Comparison of ENCODE assay signal across 10 cellular contexts in genomic region chr6:1131285-1132079, GRCh38.
A peak's percentile ranks its signal among the peaks of the same experiment; 100 is the strongest.
DNase-seq lines count a peak whose midpoint lies in the region; ATAC-seq, FAIRE-seq and TF ChIP-seq lines count a peak whose summit lies in the region.
"Had no signal": no experiment of that assay in that cellular context is flagged by ENCODE, and none has a peak within 500 bp of the region (broad histone marks: within the 10 kb centered on the region; RNA-seq: fewer than 3 reads in every experiment).

No MANE protein-coding gene starts in this region.

- no peak overlapping the region for H3K27ac Mint-ChIP-seq in natural killer cell

- H3K4me1 ChIP-seq in cardiac muscle cell (ENCODE audit: low read depth) (peaks cover 12% of the 10 kb centered on the region), right atrium auricular region (peaks cover 0 to 7% of the 10 kb centered on the region in 2 donors), liver (ENCODE audit: control insufficient read depth in 4 of 4, insufficient read depth in 4 of 4, low read length in 3 of 4) (peaks cover 0 to 12% (median 9%) of the 10 kb centered on the region in 4 donors)

- 44% methylated on average over 9 of the region's 9 CpGs for WGBS in liver

- H3K36me3 Mint-ChIP-seq in natural killer cell = no peaks in the 10 kb centered on the region

- no peak for TF ChIP-seq CTCF in cardiac muscle cell (IDR thresholded peaks at IDR 0.05; ENCODE audit: low read depth, low read length)
- TF ChIP-seq CTCF in right atrium auricular region (IDR thresholded peaks at IDR 0.05) = no peak
- TF ChIP-seq CTCF in bronchial epithelial cell (IDR thresholded peaks at IDR 0.05; ENCODE audit: insufficient read depth, low read length, severe bottlenecking) = no peak
- TF ChIP-seq CTCF in liver (IDR thresholded peaks at IDR 0.05; ENCODE audit: low read depth, low read length, missing input control) = no peak
- no peak for TF ChIP-seq CTCF in natural killer cell (IDR thresholded peaks at IDR 0.05)

- H3K27me3 ChIP-seq in cardiac muscle cell (no peaks in the 10 kb centered on the region), right atrium auricular region (no peaks in the 10 kb centered on the region), bronchial epithelial cell (ENCODE audit: control insufficient read depth, insufficient read depth, low read length) (no peaks in the 10 kb centered on the region), liver (ENCODE audit: control insufficient read depth in 4 of 4, insufficient read depth in 4 of 4, low read length in 3 of 4) (no peaks in the 10 kb centered on the region)

- H3K36me3 ChIP-seq in cardiac muscle cell = no peaks in the 10 kb centered on the region
- no peaks in the 10 kb centered on the region for H3K36me3 ChIP-seq in right atrium auricular region
- H3K36me3 ChIP-seq in bronchial epithelial cell (ENCODE audit: control insufficient read depth, insufficient read depth, low read length) = no peaks in the 10 kb centered on the region
- H3K36me3 ChIP-seq in liver (ENCODE audit: control insufficient read depth in 4 of 4, insufficient read depth in 3 of 4, low read depth in 1 of 4, low read length in 3 of 4) = no peaks in the 10 kb centered on the region

- H3K9me3 ChIP-seq in cardiac muscle cell (ENCODE audit: low read depth) (no peaks in the 10 kb centered on the region), right atrium auricular region (no peaks in the 10 kb centered on the region), liver (ENCODE audit: control insufficient read depth in 4 of 4, low read length in 3 of 4) (no peaks in the 10 kb centered on the region)

- no peaks in the 10 kb centered on the region for H3K9me3 Mint-ChIP-seq in natural killer cell
- H3K9me3 Mint-ChIP-seq: activated T-cell treated with anti-CD3 and anti-CD28 coated beads, Interleukin-2, amount 50 U/mL, for 4 hours had no signal

- no peak for ATAC-seq in natural killer cell
- no peak for ATAC-seq in GM18498 (IDR thresholded peaks at IDR 0.05; ENCODE audit: unreplicated experiment)

- peak; percentile 2 to 30 for DNase-seq in cardiac muscle cell (ENCODE audit: low read depth in 1 of 2, low spot score in 1 of 2)
- DNase-seq in right atrium auricular region (ENCODE audit: low spot score) = no peak
- peak; percentile 99 for DNase-seq in bronchial epithelial cell (ENCODE audit: low read depth)
- DNase-seq in natural killer cell = no peak
- DNase-seq in DMS153 (lab: John Stamatoyannopoulos, UW) = no peak
- no peak for DNase-seq in DMS79 treated with DMSO at 0.1 percent for 48 hours (lab: John Stamatoyannopoulos, UW)
- DNase-seq: activated T-cell treated with anti-CD3 and anti-CD28 coated beads, Interleukin-2, amount 50 U/mL, for 4 hours; effector CD8-positive, alpha-beta T cell had no signal

- peaks cover 0 to 6% of the 10 kb centered on the region in 2 donors for H3K4me1 Mint-ChIP-seq in natural killer cell

- TF ChIP-seq RAD21 in liver (IDR thresholded peaks at IDR 0.05) = peak in 1 of 2 donors; percentile 34

- H3K27me3 Mint-ChIP-seq in natural killer cell (ENCODE audit: low read depth in 2 of 2) = peaks cover 8 to 15% of the 10 kb centered on the region in 2 donors

- intact Hi-C loops in natural killer cell (cut with micrococcal nuclease) = no loop called here

- H3K27ac ChIP-seq in cardiac muscle cell = no peak overlapping the region
- no peak overlapping the region for H3K27ac ChIP-seq in right atrium auricular region
- H3K27ac ChIP-seq in liver (ENCODE audit: low read depth in 1 of 2, low read length in 2 of 2) = peak overlapping the region; percentile 8 to 18

- H3K4me3 Mint-ChIP-seq in natural killer cell = no peak overlapping the region
- H3K4me3 Mint-ChIP-seq: activated T-cell treated with anti-CD3 and anti-CD28 coated beads, Interleukin-2, amount 50 U/mL, for 4 hours had no signal

- H3K4me3 ChIP-seq in cardiac muscle cell (no peak overlapping the region), right atrium auricular region (no peak overlapping the region), bronchial epithelial cell (ENCODE audit: low read depth, low read length) (no peak overlapping the region), liver (ENCODE audit: low read depth in 1 of 3, low read length in 3 of 3) (no peak overlapping the region)

- H3K9ac ChIP-seq in liver (ENCODE audit: low read depth in 1 of 2, low read length in 2 of 2) = peak overlapping the region in 1 of 2 donors; percentile 44

- peak; percentile 66 for FAIRE-seq in bronchial epithelial cell (lab: Jason Lieb, UNC)

TF ChIP-seq in liver, 16 proteins besides CTCF, POLR2A, EP300 and RAD21:
- no peak for TF ChIP-seq TAF1 (conservative IDR thresholded peaks at IDR 0.05)
- TF ChIP-seq FOXA2 (IDR thresholded peaks at IDR 0.05) = peak; percentile 33
- TF ChIP-seq HNF4A (conservative IDR thresholded peaks at IDR 0.05) = peak in 1 of 2 donors; percentile 40
- peak in 1 of 2 donors; percentile 62 for TF ChIP-seq RXRA (IDR thresholded peaks at IDR 0.05)
- peak in 1 of 2 donors; percentile 50 for TF ChIP-seq JUND (IDR thresholded peaks at IDR 0.05)
- TF ChIP-seq NR2F2 (IDR thresholded peaks at IDR 0.05) = no peak
- TF ChIP-seq REST (IDR thresholded peaks at IDR 0.05) = peak; percentile 32
- no peak for TF ChIP-seq ZBTB33 (IDR thresholded peaks at IDR 0.05)
- TF ChIP-seq ATF3 (IDR thresholded peaks at IDR 0.05) = no peak
TF ChIP-seq in liver: peak in this region for 5.

Comparison
In these comparisons a context has a peak if more than half of its experiments do, and no peak if none do; other contexts are left out.
1. DNase-seq: peak in cardiac muscle cell (2 of 2) and bronchial epithelial cell (single experiment); none in right atrium auricular region (single experiment), natural killer cell (single experiment), DMS153 (single experiment) and DMS79 treated with DMSO at 0.1 percent for 48 hours (single experiment).
2. H3K27ac ChIP-seq: peak in liver (2 of 2); none in cardiac muscle cell (single experiment) and right atrium auricular region (0 of 2).